Comparison of ENCODE assay signal across 18 cellular contexts in the genomic region with DNA sequence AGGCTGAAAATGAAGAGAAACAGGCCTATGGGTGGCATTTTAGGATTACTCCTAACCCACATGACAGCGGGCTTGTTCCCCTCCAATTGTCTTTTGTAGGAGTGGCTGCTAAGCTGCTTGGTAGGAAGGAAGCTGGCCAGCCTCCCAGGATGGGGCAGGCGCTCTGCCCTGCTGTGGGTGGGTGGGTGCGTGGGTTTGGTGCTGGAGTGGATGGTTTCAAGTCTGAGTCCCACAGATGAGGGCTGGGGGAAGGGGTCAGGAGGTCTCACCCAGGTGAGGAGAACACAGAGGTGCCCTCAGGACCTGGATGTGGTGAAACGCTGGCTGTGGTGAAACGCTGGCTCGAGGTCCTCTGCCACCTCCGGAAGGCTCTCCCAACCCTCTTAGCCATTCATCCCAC.
A peak's percentile ranks its signal among the peaks of the same experiment; 100 is the strongest.
DNase-seq lines count a peak whose midpoint lies in the region; FAIRE-seq and TF ChIP-seq lines count a peak whose summit lies in the region.
"Had no signal": no experiment of that assay in that cellular context is flagged by ENCODE, and none has a peak within 500 bp of the region (broad histone marks: within the 10 kb centered on the region; RNA-seq: fewer than 3 reads in every experiment).

No MANE protein-coding gene starts in this region.

- H3K27me3 ChIP-seq in A673 (replicated peaks; ENCODE audit: insufficient read depth, low read depth, low read length, poor library complexity), result no peaks in the 10 kb centered on the region
- no peaks in the 10 kb centered on the region for H3K27me3 ChIP-seq in bronchial epithelial cell (ENCODE audit: control insufficient read depth, insufficient read depth, low read length)

- FAIRE-seq in bronchial epithelial cell (lab: Jason Lieb, UNC) (peak; percentile 23), GM12891 (lab: Jason Lieb, UNC) (no peak)
- FAIRE-seq: A549, G401.6, GM19239, HepG2, HTR-8/SVneo, K562 had no signal

- CTCF ChIA-PET in A673 (lab: Charles Lee), result no interaction called here

- BruUV-seq in A673 (replicated peaks; lab: Mats Ljungman, UMichigan), result no TSS peak

- TF ChIP-seq CTCF in A673 (conservative IDR thresholded peaks at IDR 0.05; ENCODE audit: low read depth, low read length), result no peak
- TF ChIP-seq CTCF in bronchial epithelial cell (IDR thresholded peaks at IDR 0.05; ENCODE audit: insufficient read depth, low read length, severe bottlenecking), result no peak

- no peaks in the 10 kb centered on the region for H3K36me3 ChIP-seq in A673 (ENCODE audit: insufficient read depth, low read length, poor library complexity, severe bottlenecking)
- no peaks in the 10 kb centered on the region for H3K36me3 ChIP-seq in bronchial epithelial cell (ENCODE audit: control insufficient read depth, insufficient read depth, low read length)
- H3K36me3 ChIP-seq: HAP-1 had no signal

- peaks cover 16% of the 10 kb centered on the region for H3K4me1 ChIP-seq in A673 (ENCODE audit: insufficient read depth, low read length, poor library complexity, severe bottlenecking)
- H3K4me1 ChIP-seq: A549, HAP-1 had no signal

- intact Hi-C loops in A673 (cut with micrococcal nuclease; ENCODE audit: unreplicated experiment), result no loop called here

- no peaks in the 10 kb centered on the region for H3K9me3 ChIP-seq in A673 (ENCODE audit: low read depth, low read length, poor library complexity, severe bottlenecking)
- H3K9me3 ChIP-seq: HAP-1 had no signal

- POLR2A ChIA-PET in A673 (lab: Charles Lee; ENCODE audit: low non-redundant PET), result no interaction called here

- no peak for TF ChIP-seq POLR2A in GM12891 (IDR thresholded peaks at IDR 0.05; ENCODE audit: low read depth, low read length)

- DNase-seq in A673 (ENCODE audit: low spot score), result peak; percentile 48
- peak; percentile 60 for DNase-seq in COR-L47 (lab: John Stamatoyannopoulos, UW)
- peak; percentile 64 for DNase-seq in NCI-H2081 treated with DMSO at 0.1 percent for 48 hours (lab: John Stamatoyannopoulos, UW)
- no peak for DNase-seq in bronchial epithelial cell (ENCODE audit: low read depth)
- no peak for DNase-seq in GM12891 (ENCODE audit: insufficient read length, low spot score)
- DNase-seq in DMS79 (lab: John Stamatoyannopoulos, UW), result no peak
- DNase-seq: CD8-positive, alpha-beta memory T cell; DMS79 treated with DMSO at 0.1 percent for 48 hours; EL; GOT3; HFFc6 had no signal

- H3K4me3 ChIP-seq in A673 (ENCODE audit: low read depth, low read length, poor library complexity, severe bottlenecking) (no peak overlapping the region), bronchial epithelial cell (ENCODE audit: low read depth, low read length) (no peak overlapping the region)
- H3K4me3 ChIP-seq: A549, HAP-1, K562 had no signal

- H3K27ac ChIP-seq in A673 (ENCODE audit: low read depth, low read length, poor library complexity, severe bottlenecking), result no peak overlapping the region
- H3K27ac ChIP-seq: A549 had no signal

TF ChIP-seq in GM12891, 5 proteins besides CTCF, POLR2A, EP300 and RAD21:
- TF ChIP-seq PAX5 (IDR thresholded peaks at IDR 0.05; ENCODE audit: insufficient read depth, low read length, severe bottlenecking) (no peak), POU2F2 (IDR thresholded peaks at IDR 0.05; ENCODE audit: low read depth, low read length) (no peak), POLR2AphosphoS5 (IDR thresholded peaks at IDR 0.05; ENCODE audit: low read depth, low read length) (no peak), TAF1 (IDR thresholded peaks at IDR 0.05; ENCODE audit: low read depth, low read length) (no peak), SPI1 (IDR thresholded peaks at IDR 0.05; ENCODE audit: low read depth, low read length) (no peak)

Comparison
In these comparisons a context has a peak if more than half of its experiments do, and no peak if none do; other contexts are left out.
1. DNase-seq: peak in A673 (single experiment), COR-L47 (single experiment) and NCI-H2081 treated with DMSO at 0.1 percent for 48 hours (single experiment); none in bronchial epithelial cell (single experiment), GM12891 (single experiment) and DMS79 (single experiment).